In the genomic region with DNA sequence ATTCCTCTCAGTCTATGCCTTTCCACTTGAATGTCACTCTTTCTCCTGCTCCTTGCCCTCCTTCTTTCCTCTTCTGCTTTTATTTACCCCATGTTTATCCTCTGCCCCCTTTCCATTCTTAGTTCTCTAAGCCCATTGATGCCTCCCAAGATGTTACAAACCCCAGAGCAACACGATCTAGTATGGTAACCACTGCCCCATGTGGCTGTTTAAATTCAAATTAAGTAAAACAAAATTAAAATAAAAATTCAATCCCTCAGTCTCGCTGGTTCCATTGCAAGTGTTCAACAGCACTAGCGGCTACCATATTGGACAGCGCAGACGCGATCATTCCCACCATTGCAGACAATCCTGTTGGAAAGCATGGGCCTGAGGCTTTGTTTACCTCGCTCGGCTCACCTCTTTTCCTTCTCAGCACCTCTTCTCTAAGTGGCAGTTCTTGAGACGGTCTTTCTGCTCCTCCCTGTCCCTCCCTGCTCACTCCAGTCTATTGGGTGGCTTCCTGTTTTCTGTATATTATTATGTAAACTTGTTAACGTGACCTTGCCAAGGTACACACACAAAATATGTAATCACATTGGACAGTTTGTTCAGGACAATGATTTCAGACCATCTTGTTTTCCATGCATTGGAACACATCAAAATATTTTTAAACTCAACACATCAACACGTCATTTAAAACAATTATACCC, we compare ENCODE assay signal across 20 cellular contexts. TPM values are rescaled to one million over a fixed set of nuclear protein-coding genes. Genes with fewer than 3 reads are reported as not detected.
DNase-seq lines count a peak whose midpoint lies in the region; ATAC-seq, FAIRE-seq and TF ChIP-seq lines count a peak whose summit lies in the region.
"Had no signal": no experiment of that assay in that cellular context is flagged by ENCODE, and none has a peak within 500 bp of the region (broad histone marks: within the 10 kb centered on the region; RNA-seq: fewer than 3 reads in every experiment).

No MANE protein-coding gene starts in this region.

- H4K20me1 ChIP-seq in HepG2 (ENCODE audit: insufficient read depth, low read length) = no peaks in the 10 kb centered on the region
- H4K20me1 ChIP-seq in fibroblast of lung (ENCODE audit: control insufficient read depth, extremely low read depth, insufficient read depth, low read length) = no peaks in the 10 kb centered on the region

- H3K4me3 Mint-ChIP-seq in T-helper 2 cell treated with Interferon-gamma antibody and Interleukin-4, amounts not matched to agents 5 μg/mL and 100 μg/mL, for 36 hours = no peak overlapping the region
- H3K4me3 Mint-ChIP-seq: activated CD4-positive, alpha-beta memory T cell treated with anti-CD3 and anti-CD28 coated beads, Interleukin-2, amount 10 ng/mL, durations not matched to agents 7 days and 5 days; central memory CD8-positive, alpha-beta T cell; effector memory CD8-positive, alpha-beta T cell had no signal

- TF ChIP-seq RAD21 in HepG2 (CRISPR knock-in tag; IDR thresholded peaks at IDR 0.05) = no peak

- H3K4me1 ChIP-seq in HepG2 (ENCODE audit: insufficient read depth, low read length) (peaks cover 36% of the 10 kb centered on the region), right lobe of liver (peaks cover 0 to 5% (median 0%) of the 10 kb centered on the region in 4 donors), Panc1 (ENCODE audit: control insufficient read depth, insufficient read depth, low read length) (no peaks in the 10 kb centered on the region), fibroblast of lung (ENCODE audit: control insufficient read depth, extremely low read depth, insufficient read depth, low read length) (no peaks in the 10 kb centered on the region)
- H3K4me1 ChIP-seq: Caco-2, right atrium auricular region, uterus had no signal

- no peak overlapping the region for H3K4me3 ChIP-seq in HepG2 (replicated peaks in 1 of 3; ENCODE audit: insufficient read depth in 1 of 3, low read depth in 2 of 3, low read length in 3 of 3)
- no peak overlapping the region for H3K4me3 ChIP-seq in right lobe of liver
- no peak overlapping the region for H3K4me3 ChIP-seq in Panc1 (ENCODE audit: low read depth in 2 of 2, low read length in 2 of 2)
- no peak overlapping the region for H3K4me3 ChIP-seq in fibroblast of lung (replicated peaks in 1 of 4; ENCODE audit: control extremely low read depth in 1 of 4, insufficient read depth in 1 of 4, low read depth in 3 of 4, low read length in 4 of 4)
- H3K4me3 ChIP-seq: right atrium auricular region, uterus had no signal

- no peak for TF ChIP-seq CTCF in HepG2 (CRISPR knock-in tag; IDR thresholded peaks at IDR 0.05)
- TF ChIP-seq CTCF in right lobe of liver (IDR thresholded peaks at IDR 0.05) = no peak
- no peak; the same call in 1 of the 2 replicates for TF ChIP-seq CTCF in Panc1 (IDR thresholded peaks at IDR 0.05)
- TF ChIP-seq CTCF in fibroblast of lung (conservative IDR thresholded peaks at IDR 0.05 in 1 of 2, IDR thresholded peaks at IDR 0.05 in 1 of 2; ENCODE audit: low read depth in 1 of 2, low read length in 2 of 2) = no peak

- H3K9me3 ChIP-seq in HepG2 (ENCODE audit: low read length) (no peaks in the 10 kb centered on the region), right lobe of liver (no peaks in the 10 kb centered on the region), Panc1 (ENCODE audit: control insufficient read depth, insufficient read depth, low read depth, low read length) (no peaks in the 10 kb centered on the region), fibroblast of lung (ENCODE audit: control insufficient read depth, insufficient read depth, low read depth, low read length) (no peaks in the 10 kb centered on the region)
- H3K9me3 ChIP-seq: Caco-2, right atrium auricular region, uterus had no signal

- ATAC-seq in HepG2 (no peak), right lobe of liver (no peak), Panc1 (peak; percentile 64), HG03432 (IDR thresholded peaks at IDR 0.05; ENCODE audit: unreplicated experiment) (no peak), HG03354 (IDR thresholded peaks at IDR 0.05; ENCODE audit: poor library complexity, severe bottlenecking, unreplicated experiment) (no peak)

- BruUV-seq in HepG2 (replicated peaks; lab: Mats Ljungman, UMichigan) = no TSS peak
- BruUV-seq in Panc1 (replicated peaks; lab: Mats Ljungman, UMichigan) = no TSS peak

- H3K27me3 Mint-ChIP-seq in T-helper 2 cell treated with Interferon-gamma antibody and Interleukin-4, amounts not matched to agents 5 μg/mL and 100 μg/mL, for 36 hours (ENCODE audit: low read depth) = no peaks in the 10 kb centered on the region

- POLR2A ChIA-PET in HepG2 (lab: Yijun Ruan, JAX) (no interaction called here), Panc1 (lab: Charles Lee) (no interaction called here)

- no peak for FAIRE-seq in HepG2 (lab: Jason Lieb, UNC)
- FAIRE-seq: GM12892, kidney had no signal

- CTCF ChIA-PET in HepG2 (lab: Yijun Ruan, JAX; ENCODE audit: low intra/inter-chr PET ratio, low total read pairs) = interaction anchor here (1.6 kb wide), 1 partner anchor 114 kb away, joined by 9 read pairs; no protein-coding TSS in a partner anchor
- CTCF ChIA-PET in Panc1 (lab: Charles Lee) = interaction anchor here (0.6 to 2.8 kb wide), 7 partner anchors 11 to 656 kb away, joined by 3 to 11 read pairs (median 4); no protein-coding TSS in a partner anchor

- H3K27ac ChIP-seq in HepG2 (ENCODE audit: extremely low read length, insufficient read depth, low read length) (no peak overlapping the region), right lobe of liver (no peak overlapping the region), Panc1 (ENCODE audit: low read length) (no peak overlapping the region), fibroblast of lung (ENCODE audit: insufficient read depth, low read length) (no peak overlapping the region)
- H3K27ac ChIP-seq: KMS-11, right atrium auricular region, uterus had no signal

- TF ChIP-seq POLR2A in HepG2 (IDR thresholded peaks at IDR 0.05; ENCODE audit: insufficient read depth in 1 of 2, low read depth in 2 of 2, low read length in 2 of 2) (no peak), right lobe of liver (IDR thresholded peaks at IDR 0.05) (no peak)

- H3K9me3 Mint-ChIP-seq in T-helper 2 cell treated with Interferon-gamma antibody and Interleukin-4, amounts not matched to agents 5 μg/mL and 100 μg/mL, for 36 hours = no peaks in the 10 kb centered on the region
- H3K9me3 Mint-ChIP-seq: activated CD4-positive, alpha-beta memory T cell treated with anti-CD3 and anti-CD28 coated beads, Interleukin-2, amount 10 ng/mL, durations not matched to agents 7 days and 5 days; central memory CD8-positive, alpha-beta T cell; effector memory CD8-positive, alpha-beta T cell had no signal

- H3K27me3 ChIP-seq in HepG2 (ENCODE audit: control insufficient read depth in 1 of 2, insufficient read depth in 2 of 2, low read length in 2 of 2) = peaks cover 2 to 5% of the 10 kb centered on the region in 2 experiments; a peak in 2 of 5 replicates
- H3K27me3 ChIP-seq in right lobe of liver = no peaks in the 10 kb centered on the region
- no peaks in the 10 kb centered on the region for H3K27me3 ChIP-seq in Panc1 (ENCODE audit: control insufficient read depth, insufficient read depth, low read length)
- no peaks in the 10 kb centered on the region for H3K27me3 ChIP-seq in fibroblast of lung (ENCODE audit: control insufficient read depth, insufficient read depth, low read length)
- H3K27me3 ChIP-seq: right atrium auricular region, uterus had no signal

- no peaks in the 10 kb centered on the region for H3K79me2 ChIP-seq in HepG2 (ENCODE audit: insufficient read depth, low read length)
- no peaks in the 10 kb centered on the region for H3K79me2 ChIP-seq in fibroblast of lung (ENCODE audit: control insufficient read depth, insufficient read depth, low read length)

- intact Hi-C loops in HepG2 (cut with micrococcal nuclease; ENCODE audit: unreplicated experiment) = loop anchor here (1.0 to 2.0 kb wide), 2 partner anchors 115 to 247 kb away; no protein-coding TSS in a partner anchor
- intact Hi-C loops in right lobe of liver (cut with DNase I) = loop anchor here in 1 of 2 donors (5.0 kb wide), 1 partner anchor 111 kb away; no protein-coding TSS in a partner anchor
- intact Hi-C loops in Panc1 (cut with micrococcal nuclease; ENCODE audit: unreplicated experiment) = loop anchor here (1.0 to 10.0 kb wide), 2 partner anchors 115 to 219 kb away; a partner anchor contains a TSS

- no peak for TF ChIP-seq EP300 in HepG2 (IDR thresholded peaks at IDR 0.05; ENCODE audit: low read depth in 2 of 2, low read length in 2 of 2)
- TF ChIP-seq EP300 in HepG2 (CRISPR knock-in tag; IDR thresholded peaks at IDR 0.05; ENCODE audit: borderline replicate concordance) = no peak

- in situ Hi-C loops in HepG2 (cut with HindIII; ENCODE audit: extremely low pct_ligation_motif_present, low pct_unique_long_range_greater_than_20kb) (loop anchor here (5.0 to 25.0 kb wide), 3 partner anchors 116 to 616 kb away; a partner anchor contains a TSS), Panc1 (cut with HindIII; ENCODE audit: low pct_unique_long_range_greater_than_20kb, low sequenced_read_pairs) (loop anchor here (5.0 kb wide), 1 partner anchor 96 kb away; no protein-coding TSS in a partner anchor)

- DNase-seq in HepG2 (ENCODE audit: low spot score) (no peak), right lobe of liver (no peak), Panc1 (ENCODE audit: low read depth, low spot score) (no peak), fibroblast of lung (ENCODE audit: low read depth in 2 of 2) (peak in 1 of 2 donors; percentile 23), RPMI8226 (no peak)
- DNase-seq in T-helper 2 cell treated with Interferon-gamma antibody and Interleukin-4, amounts not matched to agents 5 μg/mL and 100 μg/mL, for 36 hours (ENCODE audit: low spot score) = no peak
- DNase-seq: activated CD4-positive, alpha-beta memory T cell treated with anti-CD3 and anti-CD28 coated beads, Interleukin-2, amount 10 ng/mL, durations not matched to agents 7 days and 5 days; activated T-cell treated with anti-CD3 and anti-CD28 coated beads, Interleukin-2, amount 50 U/mL, for 48 hours; GOT3; kidney; stimulated activated CD4-positive, alpha-beta T cell treated with anti-CD3 and anti-CD28 coated beads, Interleukin-1b, Interleukin-23, amount 100 ng/mL, for 48 hours; uterus had no signal

- H3K27ac Mint-ChIP-seq in T-helper 2 cell treated with Interferon-gamma antibody and Interleukin-4, amounts not matched to agents 5 μg/mL and 100 μg/mL, for 36 hours = no peak overlapping the region
- H3K27ac Mint-ChIP-seq: activated CD4-positive, alpha-beta memory T cell treated with anti-CD3 and anti-CD28 coated beads, Interleukin-2, amount 10 ng/mL, durations not matched to agents 7 days and 5 days; effector memory CD8-positive, alpha-beta T cell had no signal

- 45% methylated on average over 11 of the region's 11 CpGs for WGBS in HepG2 (ENCODE audit: low lambda C conversion rate)
- 79% methylated on average over 11 of the region's 11 CpGs for WGBS in right lobe of liver (ENCODE audit: insufficient coverage, low coverage, low lambda C conversion rate, missing lambda C conversion rate)

- H3K4me1 Mint-ChIP-seq in T-helper 2 cell treated with Interferon-gamma antibody and Interleukin-4, amounts not matched to agents 5 μg/mL and 100 μg/mL, for 36 hours (ENCODE audit: low read depth) = peaks cover 16% of the 10 kb centered on the region
- H3K4me1 Mint-ChIP-seq: central memory CD8-positive, alpha-beta T cell had no signal

- H3K36me3 Mint-ChIP-seq in T-helper 2 cell treated with Interferon-gamma antibody and Interleukin-4, amounts not matched to agents 5 μg/mL and 100 μg/mL, for 36 hours (ENCODE audit: low read depth) = no peaks in the 10 kb centered on the region

- H3K4me2 ChIP-seq in HepG2 (ENCODE audit: low read depth, low read length) = peak overlapping the region; percentile 26; the same call in 1 of the 2 replicates
- H3K4me2 ChIP-seq in fibroblast of lung (ENCODE audit: extremely low read depth, insufficient read depth, low read length) = no peak overlapping the region
- H3K4me2 ChIP-seq: KMS-11 had no signal

- no peaks in the 10 kb centered on the region for H3K36me3 ChIP-seq in HepG2 (replicated peaks in 1 of 2; ENCODE audit: control insufficient read depth in 1 of 2, insufficient read depth in 2 of 2, low read length in 2 of 2)
- no peaks in the 10 kb centered on the region for H3K36me3 ChIP-seq in right lobe of liver
- no peaks in the 10 kb centered on the region for H3K36me3 ChIP-seq in Panc1 (ENCODE audit: control insufficient read depth, insufficient read depth, low read length)
- H3K36me3 ChIP-seq in fibroblast of lung (ENCODE audit: control insufficient read depth, insufficient read depth, low read length) = no peaks in the 10 kb centered on the region
- H3K36me3 ChIP-seq: right atrium auricular region, uterus had no signal

- H3K9ac ChIP-seq in HepG2 (ENCODE audit: insufficient read depth, low read depth, low read length) = no peak overlapping the region
- H3K9ac ChIP-seq in fibroblast of lung (ENCODE audit: insufficient read depth, low read length) = no peak overlapping the region
- H3K9ac ChIP-seq: KMS-11 had no signal

- H2AFZ ChIP-seq in HepG2 (ENCODE audit: low read length) (no peak overlapping the region), fibroblast of lung (ENCODE audit: low read length) (peak overlapping the region; percentile 19)

RNA-seq across cellular contexts. Expression of a gene that starts 21.8 kb away (rescaled TPM):
- total RNA-seq in HepG2 (2016; rRNA removed; fragmentation: Illumina TruSeq; extraction: Trizol) (0.07 and 0.08 TPM in 2 replicates), right lobe of liver (10 to 100 TPM in 2 of 6 experiments, 1 to 10 TPM in 1, under 1 TPM in 3; 0.02 to 18.3 (median 1.4) TPM), Panc1 (2021; ENCODE audit: unreplicated experiment) (0.74 TPM), fibroblast of lung (41.9 and 48.4 TPM in 2 replicates)
- total RNA-seq in HepG2 (2016; cell fraction: cytosol; rRNA removed; fragmentation: Illumina TruSeq; extraction: Trizol; ENCODE audit: low read depth) = not detected in 2 replicates
- total RNA-seq in HepG2 (2016; cell fraction: insoluble cytoplasmic fraction; rRNA removed; fragmentation: Illumina TruSeq; extraction: Trizol) = 0.15 and 0.25 TPM in 2 replicates
- 0.03 TPM in 1 of 2 replicates, not detected in the other for total RNA-seq in HepG2 (2016; cell fraction: membrane; rRNA removed; fragmentation: Illumina TruSeq; extraction: Trizol)
- total RNA-seq in HepG2 (2016; cell fraction: nucleus; rRNA removed; fragmentation: Illumina TruSeq; extraction: Trizol) = 0.53 and 0.60 TPM in 2 replicates
- polyA plus RNA-seq in HepG2 (2011; rRNA removed) (0.20 and 0.52 TPM in 2 replicates), fibroblast of lung (30.6 and 42.3 TPM in 2 replicates)
- polyA plus RNA-seq in HepG2 (2011; cell fraction: cytosol; rRNA removed) = 0.13 and 0.28 TPM in 2 replicates
- polyA plus RNA-seq in HepG2 (2011; cell fraction: nucleus; rRNA removed) = 0.06 and 0.12 TPM in 2 replicates
- polyA plus RNA-seq in HepG2 (2012) = 0.15 and 0.19 TPM in 2 replicates
- polyA plus RNA-seq in HepG2 (2016; cell fraction: cytosol; fragmentation: Illumina TruSeq; extraction: Trizol; ENCODE audit: low read depth) = not detected in 2 replicates
- polyA plus RNA-seq in HepG2 (2016; cell fraction: insoluble cytoplasmic fraction; fragmentation: Illumina TruSeq; extraction: Trizol; ENCODE audit: low read depth) = 0.05 TPM in 1 of 2 replicates, not detected in the other
- polyA plus RNA-seq in HepG2 (2016; cell fraction: membrane; fragmentation: Illumina TruSeq; extraction: Trizol; ENCODE audit: low read depth) = not detected in 2 replicates
- 0.17 and 0.18 TPM in 2 replicates for polyA plus RNA-seq in HepG2 (2016; cell fraction: nucleus; fragmentation: Illumina TruSeq; extraction: Trizol; ENCODE audit: insufficient read depth, low read depth)
- polyA minus RNA-seq in HepG2 (2011; rRNA and poly(A)+ RNA removed; ENCODE audit: low replicate concordance) = 0.04 and 8.4 TPM in 2 replicates
- 0.20 and 0.70 TPM in 2 replicates for polyA minus RNA-seq in HepG2 (2011; cell fraction: cytosol; rRNA and poly(A)+ RNA removed)
- 0.37 TPM in 1 of 2 replicates, not detected in the other for polyA minus RNA-seq in HepG2 (2011; cell fraction: nucleus; rRNA and poly(A)+ RNA removed)
- polyA plus RNA-seq in Panc1 (2012; ENCODE audit: insufficient read length) = 0.23 TPM
- 23.2 and 31.1 TPM in 2 replicates for polyA plus RNA-seq in fibroblast of lung (2012)
- polyA minus RNA-seq in fibroblast of lung (ENCODE audit: low replicate concordance) = 18.2 and 22.0 TPM in 2 replicates
